Comparison of ENCODE assay signal across 25 cellular contexts in the genomic region with DNA sequence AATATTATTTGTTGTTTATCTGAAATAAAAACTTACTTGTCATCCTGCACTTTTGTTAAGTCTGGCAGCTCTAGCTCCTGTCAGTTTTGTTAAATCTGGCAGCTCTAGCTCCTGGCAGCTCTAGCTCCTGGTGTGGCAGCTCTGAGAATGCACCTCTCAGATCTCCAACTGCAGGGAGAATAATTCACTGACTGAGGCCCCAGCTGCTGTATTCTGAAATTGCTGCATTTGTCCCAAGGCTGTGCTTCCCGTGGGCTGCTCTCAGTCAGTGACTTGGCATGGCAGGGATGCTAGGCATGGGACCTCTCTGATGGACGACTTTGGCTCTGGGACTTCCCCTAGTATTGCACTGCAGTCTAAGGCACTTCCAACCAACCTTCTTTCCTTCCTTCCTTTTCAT.
DNase-seq lines count a peak whose midpoint lies in the region; ATAC-seq and TF ChIP-seq lines count a peak whose summit lies in the region.
"Had no signal": no experiment of that assay in that cellular context is flagged by ENCODE, and none has a peak within 500 bp of the region (broad histone marks: within the 10 kb centered on the region; RNA-seq: fewer than 3 reads in every experiment).

No MANE protein-coding gene starts in this region.

- H3K4me2 ChIP-seq in neuronal stem cell (ENCODE audit: insufficient read depth, low read length, poor library complexity, severe bottlenecking) (no peak overlapping the region), hepatocyte (no peak overlapping the region)

- H3K27ac Mint-ChIP-seq in stimulated activated naive B cell treated with anti-CD40 and anti-IgM and Interleukin-4, amounts not matched to agents 10 μg/mL and 1 μg/mL and 100 μg/mL, for 72 hours, result no peak overlapping the region
- H3K27ac Mint-ChIP-seq: B cell; effector memory CD8-positive, alpha-beta T cell; IgD-negative memory B cell; naive thymus-derived CD4-positive, alpha-beta T cell; T-cell had no signal

- H3K4me3 Mint-ChIP-seq in stimulated activated naive B cell treated with anti-CD40 and anti-IgM and Interleukin-4, amounts not matched to agents 10 μg/mL and 1 μg/mL and 100 μg/mL, for 72 hours, result no peak overlapping the region
- H3K4me3 Mint-ChIP-seq: B cell; effector memory CD8-positive, alpha-beta T cell; IgD-negative memory B cell; naive thymus-derived CD4-positive, alpha-beta T cell; stimulated activated naive CD8-positive, alpha-beta T cell treated with anti-CD3 and anti-CD28 coated beads, Interleukin-15, Interleukin-2, amounts not matched to agents 100 ng/mL and 50 ng/mL, for 24 hours; T-cell had no signal

- H2BK12ac ChIP-seq in neuronal stem cell (ENCODE audit: low read length), result no peak overlapping the region

- H3K23ac ChIP-seq in neuronal stem cell (ENCODE audit: low read depth, low read length, poor library complexity), result no peak overlapping the region

- WGBS in neuronal stem cell (ENCODE audit: extremely low coverage in 2 of 2, insufficient read length in 2 of 2, insufficient replicate concordance in 1 of 2), 2 donors, result no CpG with 5 or more reads among the region's 2 CpGs
- 65% methylated on average over 2 of the region's 2 CpGs for WGBS in hepatocyte (ENCODE audit: low lambda C conversion rate, missing lambda C conversion rate)

- H3K9me2 ChIP-seq in hepatocyte (replicated peaks; ENCODE audit: insufficient read depth), result no peaks in the 10 kb centered on the region

- H2BK15ac ChIP-seq in neuronal stem cell (ENCODE audit: low read length), result no peak overlapping the region

- no peaks in the 10 kb centered on the region for H4K20me1 ChIP-seq in hepatocyte (ENCODE audit: insufficient read depth, poor library complexity, severe bottlenecking)

- H3K9me3 Mint-ChIP-seq in stimulated activated naive B cell treated with anti-CD40 and anti-IgM and Interleukin-4, amounts not matched to agents 10 μg/mL and 1 μg/mL and 100 μg/mL, for 72 hours, result no peaks in the 10 kb centered on the region
- H3K9me3 Mint-ChIP-seq: stimulated activated naive CD8-positive, alpha-beta T cell treated with anti-CD3 and anti-CD28 coated beads, Interleukin-15, Interleukin-2, amounts not matched to agents 100 ng/mL and 50 ng/mL, for 24 hours had no signal

- H3K9me3 ChIP-seq in MG63, result peaks cover 28% of the 10 kb centered on the region
- no peaks in the 10 kb centered on the region for H3K9me3 ChIP-seq in neuronal stem cell (replicated peaks in 1 of 2; ENCODE audit: control insufficient read depth in 2 of 2, insufficient read depth in 1 of 2, low read depth in 1 of 2, low read length in 2 of 2)
- no peaks in the 10 kb centered on the region for H3K9me3 ChIP-seq in hepatocyte (ENCODE audit: low read depth)
- H3K9me3 ChIP-seq: Caco-2, pancreas, transverse colon had no signal

- peak; percentile 53 for DNase-seq in EH (ENCODE audit: low read depth)
- peak; percentile 95 for DNase-seq in MG63
- no peak for DNase-seq in brain microvascular endothelial cell
- no peak for DNase-seq in neuronal stem cell (ENCODE audit: low spot score)
- DNase-seq in stimulated activated naive B cell treated with anti-CD40 and anti-IgM and Interleukin-4, amounts not matched to agents 10 μg/mL and 1 μg/mL and 100 μg/mL, for 72 hours, result no peak
- DNase-seq in GOT3 (lab: John Stamatoyannopoulos, UW), result no peak
- no peak for DNase-seq in hepatocyte (ENCODE audit: low spot score)
- DNase-seq: activated CD4-positive, alpha-beta T cell treated with anti-CD3 and anti-CD28 coated beads, Interleukin-2, amount 50 U/mL, for 1 hour; activated CD8-positive, alpha-beta memory T cell treated with anti-CD3 and anti-CD28 coated beads, Interleukin-2, amount 50 U/mL, for 48 hours; activated gamma-delta T cell; Caco-2; cerebellar nuclear complex; effector memory CD8-positive, alpha-beta T cell; naive thymus-derived CD4-positive, alpha-beta T cell; NCI-H187 treated with DMSO at 0.1 percent for 48 hours; NK-92 treated with Interleukin-12 subunit alpha and Interleukin-12 subunit beta, amount 100 ng/mL, for 24 hours; pancreas; stimulated activated CD4-positive, alpha-beta T cell treated with anti-CD3 and anti-CD28 coated beads, Interleukin-2, amount 100 ng/mL, for 24 hours; T-cell; transverse colon had no signal

- no peak overlapping the region for H3K4ac ChIP-seq in neuronal stem cell (ENCODE audit: low read length)

- H3K36me3 ChIP-seq in MG63 (peaks cover 4% of the 10 kb centered on the region; the same call in 1 of the 2 replicates), brain microvascular endothelial cell (replicated peaks) (no peaks in the 10 kb centered on the region), neuronal stem cell (replicated peaks in 1 of 2; ENCODE audit: control insufficient read depth in 2 of 2, insufficient read depth in 2 of 2, low read length in 2 of 2) (no peaks in the 10 kb centered on the region), hepatocyte (replicated peaks; ENCODE audit: insufficient read depth, low read depth) (no peaks in the 10 kb centered on the region)
- H3K36me3 ChIP-seq: pancreas, transverse colon had no signal

- no peak overlapping the region for H3K14ac ChIP-seq in neuronal stem cell (ENCODE audit: low read length)

- no peak for ATAC-seq in stimulated activated naive B cell treated with anti-CD40 and anti-IgM and Interleukin-4, amounts not matched to agents 10 μg/mL and 1 μg/mL and 100 μg/mL, for 72 hours (replicated peaks)
- ATAC-seq in HG02610 (IDR thresholded peaks at IDR 0.05; ENCODE audit: unreplicated experiment), result no peak
- ATAC-seq: effector memory CD8-positive, alpha-beta T cell; naive thymus-derived CD4-positive, alpha-beta T cell; pancreas; T-cell had no signal

- no peak overlapping the region for H4K91ac ChIP-seq in neuronal stem cell (ENCODE audit: low read depth, low read length, poor library complexity)

- no peak overlapping the region for H2BK120ac ChIP-seq in neuronal stem cell (ENCODE audit: low read depth, low read length)

- no peaks in the 10 kb centered on the region for H3K79me1 ChIP-seq in neuronal stem cell (ENCODE audit: low read depth, low read length)

- no peaks in the 10 kb centered on the region for H3K27me3 Mint-ChIP-seq in stimulated activated naive B cell treated with anti-CD40 and anti-IgM and Interleukin-4, amounts not matched to agents 10 μg/mL and 1 μg/mL and 100 μg/mL, for 72 hours
- H3K27me3 Mint-ChIP-seq: B cell; effector memory CD8-positive, alpha-beta T cell; IgD-negative memory B cell; stimulated activated naive CD8-positive, alpha-beta T cell treated with anti-CD3 and anti-CD28 coated beads, Interleukin-15, Interleukin-2, amounts not matched to agents 100 ng/mL and 50 ng/mL, for 24 hours had no signal

- H3K9ac ChIP-seq in neuronal stem cell (ENCODE audit: low read depth, low read length, poor library complexity), result peak overlapping the region; percentile 9

- H3K36me3 Mint-ChIP-seq in stimulated activated naive B cell treated with anti-CD40 and anti-IgM and Interleukin-4, amounts not matched to agents 10 μg/mL and 1 μg/mL and 100 μg/mL, for 72 hours, result no peaks in the 10 kb centered on the region
- H3K36me3 Mint-ChIP-seq: IgD-negative memory B cell; naive thymus-derived CD4-positive, alpha-beta T cell; T-cell had no signal

- no peak overlapping the region for H4K8ac ChIP-seq in neuronal stem cell (ENCODE audit: low read depth, low read length)

- no peak overlapping the region for H2BK5ac ChIP-seq in neuronal stem cell (ENCODE audit: low read length)

- TF ChIP-seq CTCF in brain microvascular endothelial cell (IDR thresholded peaks at IDR 0.05; ENCODE audit: low read depth, low read length, missing control alignments), result peak; percentile 23
- no peak for TF ChIP-seq CTCF in hepatocyte (IDR thresholded peaks at IDR 0.05; ENCODE audit: poor library complexity)

- no peaks in the 10 kb centered on the region for H3K79me2 ChIP-seq in hepatocyte

- H2AFZ ChIP-seq in neuronal stem cell (ENCODE audit: low read length), result no peak overlapping the region
- no peak overlapping the region for H2AFZ ChIP-seq in hepatocyte

- H3K4me3 ChIP-seq in MG63 (no peak overlapping the region), brain microvascular endothelial cell (ENCODE audit: low read depth, low read length) (no peak overlapping the region), neuronal stem cell (ENCODE audit: low read length in 2 of 2) (no peak overlapping the region), hepatocyte (no peak overlapping the region)
- H3K4me3 ChIP-seq: lung, pancreas, transverse colon had no signal

- no peaks in the 10 kb centered on the region for H3K4me1 Mint-ChIP-seq in stimulated activated naive B cell treated with anti-CD40 and anti-IgM and Interleukin-4, amounts not matched to agents 10 μg/mL and 1 μg/mL and 100 μg/mL, for 72 hours
- H3K4me1 Mint-ChIP-seq: B cell, IgD-negative memory B cell, T-cell had no signal

- H2AK5ac ChIP-seq in neuronal stem cell (ENCODE audit: low read depth, low read length), result no peak overlapping the region

- H3K27me3 ChIP-seq in MG63, result no peaks in the 10 kb centered on the region
- no peaks in the 10 kb centered on the region for H3K27me3 ChIP-seq in brain microvascular endothelial cell (replicated peaks)
- H3K27me3 ChIP-seq in neuronal stem cell (ENCODE audit: control insufficient read depth in 3 of 3, insufficient read depth in 3 of 3, low read depth in 1 of 3, low read length in 3 of 3), result no peaks in the 10 kb centered on the region
- no peaks in the 10 kb centered on the region for H3K27me3 ChIP-seq in hepatocyte
- H3K27me3 ChIP-seq: pancreas, transverse colon had no signal

- no peak overlapping the region for H3K18ac ChIP-seq in neuronal stem cell (ENCODE audit: low read length)

- in situ Hi-C loops in brain microvascular endothelial cell (cut with HindIII; ENCODE audit: low pct_ligation_motif_present, low sequenced_read_pairs), result no loop called here

- H3K27ac ChIP-seq in brain microvascular endothelial cell, result peak overlapping the region; percentile 91
- no peak overlapping the region for H3K27ac ChIP-seq in neuronal stem cell (replicated peaks; ENCODE audit: low read length)
- no peak overlapping the region for H3K27ac ChIP-seq in hepatocyte
- H3K27ac ChIP-seq: pancreas, transverse colon had no signal

- H3K4me1 ChIP-seq in neuronal stem cell (ENCODE audit: control insufficient read depth in 2 of 2, insufficient read depth in 1 of 2, low read depth in 1 of 2, low read length in 2 of 2) (no peaks in the 10 kb centered on the region), hepatocyte (ENCODE audit: insufficient read depth) (no peaks in the 10 kb centered on the region)
- H3K4me1 ChIP-seq: Caco-2, pancreas, transverse colon had no signal

Comparison
In these comparisons a context has a peak if more than half of its experiments do, and no peak if none do; other contexts are left out.
1. DNase-seq: peak in EH (single experiment) and MG63 (single experiment); none in brain microvascular endothelial cell (single experiment), neuronal stem cell (single experiment), stimulated activated naive B cell treated with anti-CD40 and anti-IgM and Interleukin-4, amounts not matched to agents 10 μg/mL and 1 μg/mL and 100 μg/mL, for 72 hours (single experiment), GOT3 (single experiment) and hepatocyte (single experiment).